ENCODE assay signal across 8 cellular contexts in genomic region chr17:40647549-40648325, GRCh38. TPM values are rescaled to one million over a fixed set of nuclear protein-coding genes. Genes with fewer than 3 reads are reported as not detected.
A peak's percentile ranks its signal among the peaks of the same experiment; 100 is the strongest.
DNase-seq lines count a peak whose midpoint lies in the region; ATAC-seq and TF ChIP-seq lines count a peak whose summit lies in the region.

Gene SMARCE1 (minus strand): TSS chr17:40647818. CDS start chr17:40645802, 2,016 bp downstream.

- ATAC-seq in HG03175 (IDR thresholded peaks at IDR 0.05; ENCODE audit: unreplicated experiment) (peak; percentile 71), left lung (peak; percentile 91)

- TF ChIP-seq POLR2A in GM18526 (IDR thresholded peaks at IDR 0.05; ENCODE audit: extremely low read depth, insufficient read length): peak; percentile 52

- peak within 1 kb of the TSS; percentile 99 for H3K4me3 Mint-ChIP-seq in dendritic cell treated with granulocyte-macrophage colony-stimulating factor and Interleukin-4, amounts not matched to agents 40 ng/mL and 50 ng/mL, for 4 days

- H3K27me3 ChIP-seq in left lung: no peaks in the 10 kb centered on the region

- peaks cover 44% of the 10 kb centered on the region for H3K36me3 Mint-ChIP-seq in dendritic cell treated with granulocyte-macrophage colony-stimulating factor and Interleukin-4, amounts not matched to agents 40 ng/mL and 50 ng/mL, for 4 days (ENCODE audit: low read depth)

- peak; percentile 43 for DNase-seq in A172 (ENCODE audit: low spot score)
- peak; percentile 46 to 73 for DNase-seq in NCI-H524 (lab: John Stamatoyannopoulos, UW)
- DNase-seq in activated CD4-positive, alpha-beta T cell treated with anti-CD3 and anti-CD28 coated beads, Interleukin-2, amount 50 U/mL, for 24 hours (ENCODE audit: low read depth in 1 of 2, low spot score in 1 of 2): peak; percentile 55 to 56
- DNase-seq in left lung: peak; percentile 72 to 93
- peak; percentile 73 to 74 for DNase-seq in stimulated activated CD4-positive, alpha-beta T cell treated with anti-CD3 and anti-CD28 coated beads, Interleukin-2, amount 100 ng/mL, for 24 hours

- no peaks in the 10 kb centered on the region for H3K27me3 Mint-ChIP-seq in dendritic cell treated with granulocyte-macrophage colony-stimulating factor and Interleukin-4, amounts not matched to agents 40 ng/mL and 50 ng/mL, for 4 days

- peak within 1 kb of the TSS; percentile 98 to 99 for H3K27ac ChIP-seq in left lung

- H3K4me1 ChIP-seq in left lung: peaks cover 8 to 36% of the 10 kb centered on the region in 2 donors

- H3K27ac Mint-ChIP-seq in dendritic cell treated with granulocyte-macrophage colony-stimulating factor and Interleukin-4, amounts not matched to agents 40 ng/mL and 50 ng/mL, for 4 days: peak within 1 kb of the TSS; percentile 98

- H3K4me3 ChIP-seq in left lung: peak within 1 kb of the TSS; percentile 71 to 72

- no peaks in the 10 kb centered on the region for H3K9me3 ChIP-seq in left lung

- no peaks in the 10 kb centered on the region for H3K9me3 Mint-ChIP-seq in dendritic cell treated with granulocyte-macrophage colony-stimulating factor and Interleukin-4, amounts not matched to agents 40 ng/mL and 50 ng/mL, for 4 days

- no peak for TF ChIP-seq CTCF in left lung (IDR thresholded peaks at IDR 0.05)

- intact Hi-C loops in dendritic cell treated with granulocyte-macrophage colony-stimulating factor and Interleukin-4, amounts not matched to agents 40 ng/mL and 50 ng/mL, for 4 days (cut with micrococcal nuclease): no loop called here
- intact Hi-C loops in left lung (cut with DNase I): no loop called here

- peaks cover 0 to 19% of the 10 kb centered on the region in 2 donors for H3K36me3 ChIP-seq in left lung

- peaks cover 8% of the 10 kb centered on the region for H3K4me1 Mint-ChIP-seq in dendritic cell treated with granulocyte-macrophage colony-stimulating factor and Interleukin-4, amounts not matched to agents 40 ng/mL and 50 ng/mL, for 4 days (ENCODE audit: low read depth)

RNA-seq across cellular contexts. Expression of gene SMARCE1, which starts in this region (rescaled TPM):
- 161 and 168 TPM in 2 replicates for total RNA-seq in A172 (2014; rRNA removed; shearing (Covaris generic))
- total RNA-seq in left lung: 10 to 100 TPM; 83.9 to 87.6 TPM

Comparison
In these comparisons a context has a peak if more than half of its experiments do, and no peak if none do; other contexts are left out.
1. Peak in every context shown above with its lines: DNase-seq, ATAC-seq, H3K4me3 ChIP-seq and H3K27ac ChIP-seq.